In genomic region chr16:50289950-50290764, GRCh38 we compare ENCODE assay signal across 27 cellular contexts. TPM values are rescaled to one million over a fixed set of nuclear protein-coding genes. Genes with fewer than 3 reads are reported as not detected.
DNase-seq lines count a peak whose midpoint lies in the region; ATAC-seq, FAIRE-seq and TF ChIP-seq lines count a peak whose summit lies in the region.
"Had no signal": no experiment of that assay in that cellular context is flagged by ENCODE, and none has a peak within 500 bp of the region (broad histone marks: within the 10 kb centered on the region; RNA-seq: fewer than 3 reads in every experiment).

No MANE protein-coding gene starts in this region.

- no peak overlapping the region for H3K27ac ChIP-seq in GM12878 (ENCODE audit: control insufficient read depth, insufficient read depth)
- H3K27ac ChIP-seq: adrenal gland, body of pancreas, pancreas, RWPE1, transverse colon had no signal

- TF ChIP-seq RAD21 in GM12878 (IDR thresholded peaks at IDR 0.05; ENCODE audit: insufficient read depth, low read depth, low read length) = no peak

- H4K20me1 ChIP-seq in GM12878 (ENCODE audit: control insufficient read depth, insufficient read depth) = no peaks in the 10 kb centered on the region

- H3K27ac Mint-ChIP-seq in activated T-cell treated with anti-CD3 and anti-CD28 coated beads, Interleukin-2, amount 50 U/mL, for 24 hours = peak overlapping the region; percentile 83
- H3K27ac Mint-ChIP-seq in neural crest cell (ENCODE audit: unreplicated experiment) = peak overlapping the region; percentile 83
- H3K27ac Mint-ChIP-seq in activated naive CD8-positive, alpha-beta T cell treated with anti-CD3 and anti-CD28 coated beads for 36 hours = no peak overlapping the region
- no peak overlapping the region for H3K27ac Mint-ChIP-seq in Caco-2 (ENCODE audit: unreplicated experiment)
- H3K27ac Mint-ChIP-seq: B cell had no signal

- H3K27me3 ChIP-seq in GM12878 (replicated peaks in 1 of 2; ENCODE audit: control insufficient read depth in 2 of 2, insufficient read depth in 2 of 2, low read length in 1 of 2) (no peaks in the 10 kb centered on the region), Caco-2 (replicated peaks; ENCODE audit: control insufficient read depth, insufficient read depth, low read length) (no peaks in the 10 kb centered on the region)
- H3K27me3 ChIP-seq: adrenal gland, body of pancreas, MG63, pancreas, transverse colon had no signal

- 91% methylated on average over 30 of the region's 30 CpGs for WGBS in GM12878 (ENCODE audit: insufficient coverage, insufficient replicate concordance, low lambda C conversion rate, missing lambda C conversion rate)

- H3K36me3 ChIP-seq in GM12878 (ENCODE audit: control insufficient read depth in 2 of 2, insufficient read depth in 2 of 2, low read length in 1 of 2) (peaks cover 29 to 45% of the 10 kb centered on the region in 2 experiments), Caco-2 (ENCODE audit: control insufficient read depth, insufficient read depth, low read length) (no peaks in the 10 kb centered on the region)
- H3K36me3 ChIP-seq: adrenal gland, MG63, pancreas, transverse colon had no signal

- no peak for FAIRE-seq in GM12878 (lab: Jason Lieb, UNC)
- FAIRE-seq: pancreas, small intestine had no signal

- H3K4me1 Mint-ChIP-seq in activated T-cell treated with anti-CD3 and anti-CD28 coated beads, Interleukin-2, amount 50 U/mL, for 24 hours (ENCODE audit: low read depth) = peaks cover 22% of the 10 kb centered on the region
- H3K4me1 Mint-ChIP-seq in neural crest cell (peaks cover 5% of the 10 kb centered on the region), Caco-2 (ENCODE audit: low read depth, unreplicated experiment) (peaks cover 4% of the 10 kb centered on the region)
- peaks cover 11% of the 10 kb centered on the region for H3K4me1 Mint-ChIP-seq in activated naive CD8-positive, alpha-beta T cell treated with anti-CD3 and anti-CD28 coated beads for 36 hours

- RAD21 ChIA-PET in GM12878 (lab: Charles Lee; ENCODE audit: unreplicated experiment) = no interaction called here

- no TSS peak for BruUV-seq in GM12878 (replicated peaks; lab: Mats Ljungman, UMichigan)
- no TSS peak for BruUV-seq in Caco-2 (replicated peaks; lab: Mats Ljungman, UMichigan)

- peaks cover 85% of the 10 kb centered on the region for H3K36me3 Mint-ChIP-seq in activated T-cell treated with anti-CD3 and anti-CD28 coated beads, Interleukin-2, amount 50 U/mL, for 24 hours (ENCODE audit: low read depth)
- H3K36me3 Mint-ChIP-seq in neural crest cell (ENCODE audit: low read depth) = no peaks in the 10 kb centered on the region
- peaks cover 23% of the 10 kb centered on the region for H3K36me3 Mint-ChIP-seq in activated naive CD8-positive, alpha-beta T cell treated with anti-CD3 and anti-CD28 coated beads for 36 hours
- peaks cover 15% of the 10 kb centered on the region for H3K36me3 Mint-ChIP-seq in Caco-2 (ENCODE audit: insufficient read depth, unreplicated experiment)

- no peak overlapping the region for H2AFZ ChIP-seq in GM12878 (ENCODE audit: control insufficient read depth, low read depth, low read length)

- no peak for ATAC-seq in GM12878
- ATAC-seq in GM19395 (IDR thresholded peaks at IDR 0.05; ENCODE audit: unreplicated experiment) = no peak
- ATAC-seq: body of pancreas, left ventricle myocardium superior, pancreas had no signal

- no peaks in the 10 kb centered on the region for H3K27me3 Mint-ChIP-seq in activated T-cell treated with anti-CD3 and anti-CD28 coated beads, Interleukin-2, amount 50 U/mL, for 24 hours
- H3K27me3 Mint-ChIP-seq in neural crest cell (ENCODE audit: low read depth) (no peaks in the 10 kb centered on the region), Caco-2 (ENCODE audit: insufficient read depth, unreplicated experiment) (no peaks in the 10 kb centered on the region)
- H3K27me3 Mint-ChIP-seq in activated naive CD8-positive, alpha-beta T cell treated with anti-CD3 and anti-CD28 coated beads for 36 hours = no peaks in the 10 kb centered on the region
- H3K27me3 Mint-ChIP-seq: B cell, naive B cell had no signal

- peak; percentile 6 for TF ChIP-seq POLR2A in GM12878 (IDR thresholded peaks at IDR 0.05; ENCODE audit: low read depth, low read length)

- DNase-seq in activated T-cell treated with anti-CD3 and anti-CD28 coated beads, Interleukin-2, amount 50 U/mL, for 24 hours = no peak
- no peak for DNase-seq in activated T-cell treated with anti-CD3 and anti-CD28 coated beads, Interleukin-2, amount 50 U/mL, for 48 hours
- DNase-seq in COLO668 (lab: John Stamatoyannopoulos, UW; ENCODE audit: unreplicated experiment) (peak; percentile 9), GM12878 (ENCODE audit: low read depth, low spot score) (no peak), neural crest cell (ENCODE audit: low read depth, low spot score) (no peak), Caco-2 (no peak)
- no peak for DNase-seq in activated naive CD8-positive, alpha-beta T cell treated with anti-CD3 and anti-CD28 coated beads for 36 hours
- DNase-seq: adrenal gland; body of pancreas; Calu3; HCEC 1CT; islet precursor cell; KG1; left ventricle myocardium superior; MG63; naive B cell; NCI-H1417 treated with DMSO at 0.1 percent for 48 hours; NCI-H2081 treated with DMSO at 0.1 percent for 48 hours; retina; small intestine; stimulated activated CD8-positive, alpha-beta memory T cell treated with anti-CD3 and anti-CD28 coated beads, Interleukin-4, amount 100 ng/mL, for 48 hours; T-helper 2 cell; transverse colon had no signal

- in situ Hi-C loops in GM12878 (cut with MboI) = no loop called here

- H3K4me1 ChIP-seq in GM12878 (ENCODE audit: control insufficient read depth, insufficient read depth, low read length) = no peaks in the 10 kb centered on the region
- H3K4me1 ChIP-seq in Caco-2 = no peaks in the 10 kb centered on the region
- H3K4me1 ChIP-seq: adrenal gland, body of pancreas, pancreas, transverse colon had no signal

- POLR2A ChIA-PET in GM12878 (lab: Charles Lee) (interaction anchor here (0.6 kb wide), 1 partner anchor 31 kb away, joined by 16 read pairs; no protein-coding TSS in a partner anchor), Caco-2 (lab: Charles Lee) (no interaction called here)

- CTCF ChIA-PET in GM12878 (lab: Yijun Ruan, JAX) (no interaction called here), Caco-2 (lab: Charles Lee) (no interaction called here)

- intact Hi-C loops in GM12878 (cut with micrococcal nuclease; ENCODE audit: unreplicated experiment) (no loop called here), Caco-2 (cut with micrococcal nuclease; ENCODE audit: unreplicated experiment) (no loop called here)

- peaks cover 14% of the 10 kb centered on the region for H3K79me2 ChIP-seq in GM12878 (ENCODE audit: control insufficient read depth, insufficient read depth, low read length)

- TF ChIP-seq CTCF in GM12878 (IDR thresholded peaks at IDR 0.05 in 2 of 3, conservative IDR thresholded peaks at IDR 0.05 in 1 of 3; ENCODE audit: control insufficient read depth in 2 of 3, extremely low read depth in 1 of 3, insufficient read depth in 1 of 3, low read depth in 3 of 3, low read length in 3 of 3) (no peak), neural crest cell (conservative IDR thresholded peaks at IDR 0.05) (no peak), Caco-2 (IDR thresholded peaks at IDR 0.05; ENCODE audit: insufficient read depth in 1 of 2, low read depth in 1 of 2, low read length in 1 of 2, severe bottlenecking in 1 of 2, unreplicated experiment in 1 of 2) (no peak)

- H3K4me3 ChIP-seq in GM12878 (no peak overlapping the region), Caco-2 (ENCODE audit: low read depth, low read length) (no peak overlapping the region)
- H3K4me3 ChIP-seq: adrenal gland, body of pancreas, MG63, pancreas, transverse colon had no signal

- H3K9me3 ChIP-seq in GM12878 (replicated peaks; ENCODE audit: control insufficient read depth, insufficient read depth, low read length) = no peaks in the 10 kb centered on the region; the same call in 2 of the 3 replicates
- 0 out of 2 replicates have a peak, but pooled peaks cover 3% of the 10 kb centered on the region for H3K9me3 ChIP-seq in Caco-2
- H3K9me3 ChIP-seq: adrenal gland, body of pancreas, MG63, pancreas, transverse colon had no signal

- no peak for TF ChIP-seq EP300 in GM12878 (IDR thresholded peaks at IDR 0.05; ENCODE audit: borderline replicate concordance in 1 of 2, control insufficient read depth in 1 of 2, low read depth in 2 of 2, low read length in 2 of 2)

- H3K4me2 ChIP-seq in GM12878 (ENCODE audit: control insufficient read depth, insufficient read depth) = no peak overlapping the region

- SMC1A ChIA-PET in GM12878 (lab: Charles Lee; ENCODE audit: uncharacterized antibody, unreplicated experiment) = no interaction called here

- H3K4me3 Mint-ChIP-seq in activated T-cell treated with anti-CD3 and anti-CD28 coated beads, Interleukin-2, amount 50 U/mL, for 24 hours = no peak overlapping the region
- H3K4me3 Mint-ChIP-seq in neural crest cell (no peak overlapping the region), Caco-2 (ENCODE audit: unreplicated experiment) (no peak overlapping the region)
- H3K4me3 Mint-ChIP-seq in activated naive CD8-positive, alpha-beta T cell treated with anti-CD3 and anti-CD28 coated beads for 36 hours = no peak overlapping the region
- H3K4me3 Mint-ChIP-seq: B cell, naive B cell had no signal

- no peak overlapping the region for H3K9ac ChIP-seq in GM12878 (ENCODE audit: control insufficient read depth, insufficient read depth, low read length)

- no peaks in the 10 kb centered on the region for H3K9me3 Mint-ChIP-seq in activated T-cell treated with anti-CD3 and anti-CD28 coated beads, Interleukin-2, amount 50 U/mL, for 24 hours
- no peaks in the 10 kb centered on the region for H3K9me3 Mint-ChIP-seq in neural crest cell
- no peaks in the 10 kb centered on the region for H3K9me3 Mint-ChIP-seq in activated naive CD8-positive, alpha-beta T cell treated with anti-CD3 and anti-CD28 coated beads for 36 hours
- no peaks in the 10 kb centered on the region for H3K9me3 Mint-ChIP-seq in Caco-2 (ENCODE audit: unreplicated experiment)
- H3K9me3 Mint-ChIP-seq: naive B cell had no signal

RNA-seq across cellular contexts. Expression of gene ADCY7, which starts 23.8 kb away (rescaled TPM):
- 244 and 253 TPM in 2 replicates for total RNA-seq in GM12878 (2013; cell fraction: nucleolus; rRNA removed)
- total RNA-seq in GM12878 (2014; rRNA removed) (44.2 and 47.1 TPM in 2 replicates), GM12878 (2014; rRNA removed; fragmentation: Illumina TruSeq; extraction: Trizol) (16.0 and 17.2 TPM in 2 replicates), GM12878 (2021) (71.2 and 87.9 TPM in 2 replicates), neural crest cell (6.9 and 8.8 TPM in 2 replicates), Caco-2 (2022) (51.3 and 54.2 TPM in 2 replicates)
- 8.7 TPM for polyA plus RNA-seq in GM12878 (2011; ENCODE audit: low read depth)
- polyA plus RNA-seq in GM12878 (2011; rRNA removed) (16.9 and 18.7 TPM in 2 replicates), GM12878 (2014; fragmentation: Illumina TruSeq; extraction: Trizol) (16.8 and 19.6 TPM in 2 replicates), GM12878 (2014; fragmentation: Nextera tagmentation; extraction: Ambion mirVana) (1 to 10 TPM; 1.2 to 1.3 TPM), GM12878 (2014; rRNA removed) (45.5 and 52.1 TPM in 2 replicates), GM12878 (2016; fragmentation: Nextera tagmentation; extraction: Ambion mirVana) (10 to 100 TPM; 29.2 to 32.7 TPM)
- polyA plus RNA-seq in GM12878 (2011; cell fraction: cytosol; rRNA removed) = 21.3 and 33.9 TPM in 2 replicates
- 169 and 171 TPM in 2 replicates for polyA plus RNA-seq in GM12878 (2011; cell fraction: nucleus; rRNA removed)
- polyA plus RNA-seq in GM12878 (2012) = 19.4 and 25.6 TPM in 2 replicates
- polyA minus RNA-seq in GM12878 (2011; rRNA and poly(A)+ RNA removed) = 54.8 and 75.2 TPM in 2 replicates
- polyA minus RNA-seq in GM12878 (2011; cell fraction: cytosol; rRNA and poly(A)+ RNA removed) = 25.4 and 26.3 TPM in 2 replicates
- polyA minus RNA-seq in GM12878 (2011; cell fraction: nucleus; rRNA and poly(A)+ RNA removed) = 83.2 and 107 TPM in 2 replicates
- 10 to 100 TPM; 72.3 to 73.1 TPM for total RNA-seq in activated naive CD8-positive, alpha-beta T cell treated with anti-CD3 and anti-CD28 coated beads for 36 hours

Comparison
In these comparisons a context has a peak if more than half of its experiments do, and no peak if none do; other contexts are left out.
1. H3K27ac Mint-ChIP-seq: peak in activated T-cell treated with anti-CD3 and anti-CD28 coated beads, Interleukin-2, amount 50 U/mL, for 24 hours (single experiment) and neural crest cell (single experiment); none in activated naive CD8-positive, alpha-beta T cell treated with anti-CD3 and anti-CD28 coated beads for 36 hours (single experiment) and Caco-2 (single experiment).